In genomic region chr4:186715077-186715476, GRCh38 we compare ENCODE assay signal across 26 cellular contexts. TPM values are rescaled to one million over a fixed set of nuclear protein-coding genes. Genes with fewer than 3 reads are reported as not detected.
"Had no signal": no experiment of that assay in that cellular context is flagged by ENCODE, and none has a peak within 500 bp of the region (broad histone marks: within the 10 kb centered on the region; RNA-seq: fewer than 3 reads in every experiment).

No MANE protein-coding gene starts in this region.

- H3K4me1 Mint-ChIP-seq: memory B cell; naive B cell; stimulated activated effector memory CD8-positive, alpha-beta T cell treated with anti-CD3 and anti-CD28 coated beads, Interleukin-12 subunit alpha, Interleukin-12 subunit beta, amount 100 ng/mL, for 72 hours had no signal

- FAIRE-seq: colon, kidney, urothelium cell line had no signal

- H3K4me3 ChIP-seq: gastrocnemius medialis, lung, ovary, psoas muscle, sigmoid colon, stomach, tibial nerve, upper lobe of left lung had no signal

- DNase-seq: dorsolateral prefrontal cortex; effector CD4-positive, alpha-beta T cell; foreskin fibroblast; gastrocnemius medialis; head of caudate nucleus; kidney; naive B cell; ovary; posterior cingulate gyrus; psoas muscle; right cardiac atrium; sigmoid colon; stimulated activated CD4-positive, alpha-beta T cell treated with anti-CD3 and anti-CD28 coated beads, Interleukin-2, amount 100 ng/mL, for 24 hours; stimulated activated CD4-positive, alpha-beta T cell treated with anti-CD3 and anti-CD28 coated beads, Interleukin-4, amount 100 ng/mL, for 24 hours; stimulated activated naive CD4-positive, alpha-beta T cell treated with Interleukin-2 at 50 U/mL for 16 hours; stomach; upper lobe of left lung had no signal

- H3K27ac Mint-ChIP-seq: memory B cell; naive B cell; natural killer cell treated with Interleukin-12 subunit alpha and Interleukin-12 subunit beta and Interleukin-15 and Interleukin-18, amount 100 ng/mL, for 72 hours; stimulated activated effector memory CD8-positive, alpha-beta T cell treated with anti-CD3 and anti-CD28 coated beads, Interleukin-12 subunit alpha, Interleukin-12 subunit beta, amount 100 ng/mL, for 72 hours had no signal

- H3K27me3 ChIP-seq: neutrophil, ovary, sigmoid colon, stomach, tibial nerve, upper lobe of left lung had no signal

- H3K9me3 ChIP-seq: neutrophil, ovary had no signal

- H3K4me1 ChIP-seq: gastrocnemius medialis, psoas muscle, upper lobe of left lung had no signal

- H3K27me3 Mint-ChIP-seq: natural killer cell treated with Interleukin-12 subunit alpha and Interleukin-12 subunit beta and Interleukin-15 and Interleukin-18, amount 100 ng/mL, for 72 hours had no signal

- H3K4me3 Mint-ChIP-seq: memory B cell; natural killer cell treated with Interleukin-12 subunit alpha and Interleukin-12 subunit beta and Interleukin-15 and Interleukin-18, amount 100 ng/mL, for 72 hours; neural crest cell; stimulated activated effector memory CD8-positive, alpha-beta T cell treated with anti-CD3 and anti-CD28 coated beads, Interleukin-12 subunit alpha, Interleukin-12 subunit beta, amount 100 ng/mL, for 72 hours had no signal

- H3K27ac ChIP-seq: dorsolateral prefrontal cortex, gastrocnemius medialis, neutrophil, ovary, psoas muscle, stomach, upper lobe of left lung had no signal

- H3K36me3 Mint-ChIP-seq: naive B cell; natural killer cell treated with Interleukin-12 subunit alpha and Interleukin-12 subunit beta and Interleukin-15 and Interleukin-18, amount 100 ng/mL, for 72 hours; stimulated activated effector memory CD8-positive, alpha-beta T cell treated with anti-CD3 and anti-CD28 coated beads, Interleukin-12 subunit alpha, Interleukin-12 subunit beta, amount 100 ng/mL, for 72 hours had no signal

- H3K36me3 ChIP-seq: gastrocnemius medialis, neutrophil, ovary, sigmoid colon, stomach, tibial nerve, upper lobe of left lung had no signal

RNA-seq across cellular contexts. Expression of gene FAT1, which starts 8.6 kb away (rescaled TPM):
- total RNA-seq: natural killer cell treated with Interleukin-12 subunit alpha and Interleukin-12 subunit beta and Interleukin-15 and Interleukin-18, amount 100 ng/mL, for 72 hours had no signal
